In the genomic region with DNA sequence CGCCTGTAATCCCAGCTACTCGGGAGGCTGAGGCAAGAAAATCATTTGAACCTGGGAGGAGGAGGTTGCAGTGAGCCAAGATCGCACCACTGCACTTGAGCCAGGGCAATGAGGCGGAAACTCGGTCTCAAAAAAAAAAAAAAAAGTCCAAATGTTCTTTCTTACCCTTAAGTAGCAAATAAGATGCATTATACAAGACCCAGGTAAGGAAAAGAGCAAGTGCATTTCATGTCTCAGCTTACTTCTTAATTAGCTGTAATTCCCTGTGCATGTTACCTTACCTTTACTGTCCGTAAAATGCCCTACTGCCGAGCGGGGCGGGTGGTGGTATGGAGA, we compare ENCODE assay signal across 8 cellular contexts. TPM values are rescaled to one million over a fixed set of nuclear protein-coding genes. Genes with fewer than 3 reads are reported as not detected.
DNase-seq lines count a peak whose midpoint lies in the region; ATAC-seq and TF ChIP-seq lines count a peak whose summit lies in the region.

No MANE protein-coding gene starts in this region.

- TF ChIP-seq CTCF in GM12864 (IDR thresholded peaks at IDR 0.05; ENCODE audit: low read depth, low read length, missing control alignments), result no peak
- TF ChIP-seq CTCF in WTC11 (IDR thresholded peaks at IDR 0.05), result no peak
- TF ChIP-seq CTCF in fibroblast of pulmonary artery (IDR thresholded peaks at IDR 0.05; ENCODE audit: low read length, missing control alignments), result no peak
- no peak for TF ChIP-seq CTCF in sigmoid colon (IDR thresholded peaks at IDR 0.05)

- CTCF ChIA-PET in WTC11 (lab: Charles Lee), result interaction anchor here (1.1 kb wide), 1 partner anchor 55 kb away, joined by 4 read pairs; no protein-coding TSS in a partner anchor

- 8 to 32% methylated on average over 9 of the region's 9 CpGs for WGBS in sigmoid colon, 2 donors

- peaks cover 38% of the 10 kb centered on the region for H3K4me1 Mint-ChIP-seq in WTC11

- H3K9me3 Mint-ChIP-seq in WTC11, result no peaks in the 10 kb centered on the region

- H3K27me3 ChIP-seq in sigmoid colon, result no peaks in the 10 kb centered on the region

- H3K27ac Mint-ChIP-seq in WTC11, result no peak overlapping the region

- peaks cover 0 to 22% (median 7%) of the 10 kb centered on the region in 4 donors for H3K4me1 ChIP-seq in sigmoid colon

- POLR2A ChIA-PET in WTC11 (lab: Charles Lee), result interaction anchor here (0.6 to 1.9 kb wide), 3 partner anchors 76 to 347 kb away, joined by 3 to 11 read pairs (median 6); a partner anchor contains a TSS

- peak overlapping the region; percentile 77 for H3K4me3 ChIP-seq in GM12864 (ENCODE audit: low read depth, low read length)
- peak overlapping the region; percentile 61 for H3K4me3 ChIP-seq in fibroblast of pulmonary artery (replicated peaks; ENCODE audit: low read depth, low read length)
- peak overlapping the region; percentile 44 to 68 (median 56) for H3K4me3 ChIP-seq in sigmoid colon

- peak overlapping the region; percentile 100 for H3K4me3 Mint-ChIP-seq in WTC11

- intact Hi-C loops in sigmoid colon (cut with DNase I), result no loop called here
- intact Hi-C loops in posterior vena cava (cut with DNase I), result no loop called here

- TF ChIP-seq EP300 in sigmoid colon (IDR thresholded peaks at IDR 0.05), result no peak

- no peaks in the 10 kb centered on the region for H3K9me3 ChIP-seq in sigmoid colon

- peak overlapping the region in 1 of 4 donors; percentile 51 for H3K27ac ChIP-seq in sigmoid colon

- H3K36me3 ChIP-seq in sigmoid colon, result no peaks in the 10 kb centered on the region

- DNase-seq in GM12864 (ENCODE audit: low read depth) (no peak), WTC11 (ENCODE audit: low spot score) (no peak), fibroblast of pulmonary artery (ENCODE audit: low read depth) (no peak), sigmoid colon (no peak), NCI-H524 (lab: John Stamatoyannopoulos, UW) (no peak), posterior vena cava (ENCODE audit: low spot score) (no peak), NCI-H146 (lab: John Stamatoyannopoulos, UW) (no peak), SKM-1 (lab: John Stamatoyannopoulos, UW; ENCODE audit: unreplicated experiment) (no peak)

- H3K27me3 Mint-ChIP-seq in WTC11 (ENCODE audit: low read depth), result peaks cover 21% of the 10 kb centered on the region

- no peak for ATAC-seq in WTC11

- TF ChIP-seq POLR2A in sigmoid colon (IDR thresholded peaks at IDR 0.05), result no peak

- peaks cover 29% of the 10 kb centered on the region for H3K36me3 Mint-ChIP-seq in WTC11

TF ChIP-seq in WTC11, 78 proteins besides CTCF, POLR2A, EP300 and RAD21:
- TF ChIP-seq, protein P1, sequence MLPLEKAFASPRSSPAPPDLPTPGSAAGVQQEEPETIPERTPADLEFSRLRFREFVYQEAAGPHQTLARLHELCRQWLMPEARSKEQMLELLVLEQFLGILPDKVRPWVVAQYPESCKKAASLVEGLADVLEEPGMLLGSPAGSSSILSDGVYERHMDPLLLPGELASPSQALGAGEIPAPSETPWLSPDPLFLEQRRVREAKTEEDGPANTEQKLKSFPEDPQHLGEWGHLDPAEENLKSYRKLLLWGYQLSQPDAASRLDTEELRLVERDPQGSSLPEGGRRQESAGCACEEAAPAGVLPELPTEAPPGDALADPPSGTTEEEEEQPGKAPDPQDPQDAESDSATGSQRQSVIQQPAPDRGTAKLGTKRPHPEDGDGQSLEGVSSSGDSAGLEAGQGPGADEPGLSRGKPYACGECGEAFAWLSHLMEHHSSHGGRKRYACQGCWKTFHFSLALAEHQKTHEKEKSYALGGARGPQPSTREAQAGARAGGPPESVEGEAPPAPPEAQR (CRISPR knock-in tag; IDR thresholded peaks at IDR 0.05), result no peak
- TF ChIP-seq PRRX2 (CRISPR knock-in tag; IDR thresholded peaks at IDR 0.05), result no peak
- TF ChIP-seq, protein P2, sequence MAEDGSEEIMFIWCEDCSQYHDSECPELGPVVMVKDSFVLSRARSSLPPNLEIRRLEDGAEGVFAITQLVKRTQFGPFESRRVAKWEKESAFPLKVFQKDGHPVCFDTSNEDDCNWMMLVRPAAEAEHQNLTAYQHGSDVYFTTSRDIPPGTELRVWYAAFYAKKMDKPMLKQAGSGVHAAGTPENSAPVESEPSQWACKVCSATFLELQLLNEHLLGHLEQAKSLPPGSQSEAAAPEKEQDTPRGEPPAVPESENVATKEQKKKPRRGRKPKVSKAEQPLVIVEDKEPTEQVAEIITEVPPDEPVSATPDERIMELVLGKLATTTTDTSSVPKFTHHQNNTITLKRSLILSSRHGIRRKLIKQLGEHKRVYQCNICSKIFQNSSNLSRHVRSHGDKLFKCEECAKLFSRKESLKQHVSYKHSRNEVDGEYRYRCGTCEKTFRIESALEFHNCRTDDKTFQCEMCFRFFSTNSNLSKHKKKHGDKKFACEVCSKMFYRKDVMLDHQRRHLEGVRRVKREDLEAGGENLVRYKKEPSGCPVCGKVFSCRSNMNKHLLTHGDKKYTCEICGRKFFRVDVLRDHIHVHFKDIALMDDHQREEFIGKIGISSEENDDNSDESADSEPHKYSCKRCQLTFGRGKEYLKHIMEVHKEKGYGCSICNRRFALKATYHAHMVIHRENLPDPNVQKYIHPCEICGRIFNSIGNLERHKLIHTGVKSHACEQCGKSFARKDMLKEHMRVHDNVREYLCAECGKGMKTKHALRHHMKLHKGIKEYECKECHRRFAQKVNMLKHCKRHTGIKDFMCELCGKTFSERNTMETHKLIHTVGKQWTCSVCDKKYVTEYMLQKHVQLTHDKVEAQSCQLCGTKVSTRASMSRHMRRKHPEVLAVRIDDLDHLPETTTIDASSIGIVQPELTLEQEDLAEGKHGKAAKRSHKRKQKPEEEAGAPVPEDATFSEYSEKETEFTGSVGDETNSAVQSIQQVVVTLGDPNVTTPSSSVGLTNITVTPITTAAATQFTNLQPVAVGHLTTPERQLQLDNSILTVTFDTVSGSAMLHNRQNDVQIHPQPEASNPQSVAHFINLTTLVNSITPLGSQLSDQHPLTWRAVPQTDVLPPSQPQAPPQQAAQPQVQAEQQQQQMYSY (CRISPR knock-in tag; IDR thresholded peaks at IDR 0.05), result no peak
- TF ChIP-seq ELF4 (CRISPR knock-in tag; IDR thresholded peaks at IDR 0.05; ENCODE audit: low read depth), result no peak
TF ChIP-seq in WTC11: peak in this region for 0.

RNA-seq across cellular contexts. Expression of a gene that starts 3.8 kb away (rescaled TPM):
- total RNA-seq in WTC11 (2021) (12.9 to 16.9 TPM (median 14.5 TPM) in 3 replicates), sigmoid colon (1 to 10 TPM in 1 of 4 donors, under 1 TPM in 3; 0.55 to 1.2 (median 0.70) TPM), posterior vena cava (1 to 10 TPM; 1.5 to 1.6 TPM)
- polyA plus RNA-seq in sigmoid colon, result 1 to 10 TPM; 1.2 to 1.4 (median 1.2) TPM
